8 cellular contexts compared by ENCODE assay signal in the genomic region with DNA sequence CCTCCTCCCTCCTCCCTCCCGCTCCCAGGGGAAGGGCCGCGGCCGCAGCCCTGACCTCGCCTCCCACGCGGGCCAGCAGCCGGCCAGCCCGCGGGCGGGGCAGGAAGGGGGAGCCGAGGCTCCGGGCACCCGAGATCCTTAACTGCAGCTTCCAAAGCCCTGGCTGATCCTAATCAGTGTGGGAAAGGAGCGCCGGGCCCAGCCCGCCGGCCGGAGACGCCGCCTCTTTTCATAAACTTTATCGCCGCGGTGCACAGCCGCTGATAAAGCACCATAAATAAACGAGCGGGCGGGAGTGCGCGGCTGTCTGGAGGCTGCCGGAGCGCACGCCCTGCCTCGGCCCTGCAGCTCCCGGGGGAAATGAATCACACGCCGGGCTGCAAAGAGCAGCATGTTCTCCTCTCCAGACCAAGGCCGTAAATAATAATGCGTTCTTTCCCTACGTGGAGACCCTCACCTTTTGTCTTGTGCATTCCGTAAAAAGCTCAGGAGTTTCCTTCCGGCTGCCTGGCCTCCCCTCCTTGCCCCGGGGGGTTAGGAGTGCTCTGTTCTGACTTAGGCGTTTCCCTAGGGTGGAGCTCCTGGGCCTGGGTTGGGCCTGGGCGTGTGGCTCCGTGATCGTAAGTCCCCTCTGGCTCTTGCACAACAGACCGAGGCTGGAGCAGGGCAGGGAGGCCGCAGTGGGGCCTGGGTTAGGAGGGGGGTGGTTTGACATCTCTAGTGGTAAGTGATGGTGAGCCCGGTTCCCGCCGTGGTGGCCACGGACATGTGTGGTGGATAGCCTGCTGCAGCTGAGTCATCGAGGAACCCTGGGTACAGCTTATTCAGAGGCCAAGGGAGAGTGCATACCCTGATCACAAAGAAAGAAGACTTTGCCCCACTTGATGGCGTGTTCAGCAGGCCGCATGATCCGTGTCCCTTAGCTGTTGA.
A peak's percentile ranks its signal among the peaks of the same experiment; 100 is the strongest.
DNase-seq lines count a peak whose midpoint lies in the region; TF ChIP-seq lines count a peak whose summit lies in the region.

No MANE protein-coding gene starts in this region.

- TF ChIP-seq CTCF in HFF-Myc (IDR thresholded peaks at IDR 0.05; ENCODE audit: low read depth, low read length, missing control alignments), result no peak
- no peak for TF ChIP-seq CTCF in VCaP (conservative IDR thresholded peaks at IDR 0.05)

- H3K27ac Mint-ChIP-seq in stimulated activated naive CD8-positive, alpha-beta T cell treated with anti-CD3 and anti-CD28 coated beads, Interleukin-15, Interleukin-2, amounts not matched to agents 100 ng/mL and 50 ng/mL, for 24 hours, result no peak overlapping the region

- peak overlapping the region; percentile 82 for H3K27ac ChIP-seq in VCaP

- peaks cover 52% of the 10 kb centered on the region for H3K27me3 Mint-ChIP-seq in stimulated activated naive CD8-positive, alpha-beta T cell treated with anti-CD3 and anti-CD28 coated beads, Interleukin-15, Interleukin-2, amounts not matched to agents 100 ng/mL and 50 ng/mL, for 24 hours

- peak overlapping the region; percentile 47 for H3K4me3 Mint-ChIP-seq in stimulated activated naive CD8-positive, alpha-beta T cell treated with anti-CD3 and anti-CD28 coated beads, Interleukin-15, Interleukin-2, amounts not matched to agents 100 ng/mL and 50 ng/mL, for 24 hours

- TF ChIP-seq POLR2A in erythroblast (IDR thresholded peaks at IDR 0.05; ENCODE audit: low read length), result no peak

- peaks cover 13% of the 10 kb centered on the region for H3K4me1 Mint-ChIP-seq in stimulated activated naive CD8-positive, alpha-beta T cell treated with anti-CD3 and anti-CD28 coated beads, Interleukin-15, Interleukin-2, amounts not matched to agents 100 ng/mL and 50 ng/mL, for 24 hours (ENCODE audit: low read depth)

- H3K9me3 Mint-ChIP-seq in stimulated activated naive CD8-positive, alpha-beta T cell treated with anti-CD3 and anti-CD28 coated beads, Interleukin-15, Interleukin-2, amounts not matched to agents 100 ng/mL and 50 ng/mL, for 24 hours, result no peaks in the 10 kb centered on the region

- DNase-seq in SHP77 (lab: John Stamatoyannopoulos, UW) (peak; percentile 23 to 29), SHP77 treated with DMSO at 0.1 percent for 48 hours (lab: John Stamatoyannopoulos, UW) (no peak), HFF-Myc (ENCODE audit: extremely low read depth, low read depth) (peak; percentile 48), NCI-H1105 treated with DMSO at 0.1 percent for 48 hours (lab: John Stamatoyannopoulos, UW) (peak; percentile 78), erythroblast (lab: John Stamatoyannopoulos, UW) (peak; percentile 87 to 91), midbrain (lab: John Stamatoyannopoulos, UW) (peak; percentile 20)

- H3K4me3 ChIP-seq in HFF-Myc (replicated peaks; ENCODE audit: low read depth, low read length), result peak overlapping the region; percentile 31

- H3K36me3 Mint-ChIP-seq in stimulated activated naive CD8-positive, alpha-beta T cell treated with anti-CD3 and anti-CD28 coated beads, Interleukin-15, Interleukin-2, amounts not matched to agents 100 ng/mL and 50 ng/mL, for 24 hours (ENCODE audit: low read depth), result no peaks in the 10 kb centered on the region
